In genomic region chr2:218313356-218313755, GRCh38 we compare ENCODE assay signal across 22 cellular contexts. TPM values are rescaled to one million over a fixed set of nuclear protein-coding genes. Genes with fewer than 3 reads are reported as not detected.
"Had no signal": no experiment of that assay in that cellular context is flagged by ENCODE, and none has a peak within 500 bp of the region (broad histone marks: within the 10 kb centered on the region; RNA-seq: fewer than 3 reads in every experiment).

No MANE protein-coding gene starts in this region.

- H3K4me3 ChIP-seq: gastrocnemius medialis, lung, ovary, tibial artery, uterus had no signal

- H3K36me3 ChIP-seq: gastrocnemius medialis, ovary, tibial artery, uterus had no signal

- H3K27me3 Mint-ChIP-seq: activated CD4-positive, alpha-beta T cell treated with anti-CD3 and anti-CD28 coated beads, Interleukin-2, amount 10 ng/mL, durations not matched to agents 7 days and 5 days had no signal

- H3K4me1 ChIP-seq: gastrocnemius medialis, tibial artery, uterus had no signal

- H3K27me3 ChIP-seq: gastrocnemius medialis, ovary, tibial artery, uterus had no signal

- H3K9me3 Mint-ChIP-seq: activated CD4-positive, alpha-beta T cell treated with anti-CD3 and anti-CD28 coated beads, Interleukin-2, amount 10 ng/mL, durations not matched to agents 7 days and 5 days; T-helper 1 cell treated with Interleukin-12 subunit alpha and Interleukin-12 subunit beta and Interleukin-4 antibody, amounts not matched to agents 30 μg/mL and 1 μg/mL, for 36 hours had no signal

- ATAC-seq: activated CD4-positive, CD25-positive, alpha-beta regulatory T cell treated with anti-CD3 and anti-CD28 coated beads, Interleukin-2, amount 50 U/mL, for 24 hours; esophagus mucosa; gastrocnemius medialis had no signal

- H3K27ac Mint-ChIP-seq: activated CD4-positive, alpha-beta T cell treated with anti-CD3 and anti-CD28 coated beads, Interleukin-2, amount 10 ng/mL, durations not matched to agents 7 days and 5 days; T-helper 1 cell treated with Interleukin-12 subunit alpha and Interleukin-12 subunit beta and Interleukin-4 antibody, amounts not matched to agents 30 μg/mL and 1 μg/mL, for 36 hours had no signal

- H3K27ac ChIP-seq: gastrocnemius medialis, ovary, tibial artery, uterus had no signal

- H3K4me3 Mint-ChIP-seq: activated CD4-positive, alpha-beta T cell treated with anti-CD3 and anti-CD28 coated beads, Interleukin-2, amount 10 ng/mL, durations not matched to agents 7 days and 5 days; T-helper 1 cell treated with Interleukin-12 subunit alpha and Interleukin-12 subunit beta and Interleukin-4 antibody, amounts not matched to agents 30 μg/mL and 1 μg/mL, for 36 hours had no signal

- H3K9me3 ChIP-seq: gastrocnemius medialis, ovary, tibial artery, uterus had no signal

- DNase-seq: activated CD4-positive, alpha-beta T cell treated with anti-CD3 and anti-CD28 coated beads, Interleukin-2, amount 10 ng/mL, durations not matched to agents 7 days and 5 days; activated CD8-positive, alpha-beta memory T cell treated with anti-CD3 and anti-CD28 coated beads, Interleukin-2, amount 50 U/mL, for 48 hours; activated effector memory CD4-positive, alpha-beta T cell treated with Interleukin-2 at 50 U/mL for 16 hours; activated naive CD4-positive, alpha-beta T cell treated with anti-CD3 and anti-CD28 coated beads, Interleukin-2, amount 50 U/mL, for 16 hours; activated T-cell treated with anti-CD3 and anti-CD28 coated beads, Interleukin-2, amount 50 U/mL, for 48 hours; aorta; cortex of kidney; effector CD8-positive, alpha-beta T cell; gastrocnemius medialis; head of caudate nucleus; ovary; stimulated activated CD8-positive, alpha-beta memory T cell treated with anti-CD3 and anti-CD28 coated beads, Interleukin-4, amount 100 ng/mL, for 48 hours; stimulated activated naive CD4-positive, alpha-beta T cell; substantia nigra; tibial artery; uterus had no signal

RNA-seq across cellular contexts. Expression of gene TMBIM1, which starts 21.1 kb away (rescaled TPM):
- polyA plus RNA-seq: neural cell had no signal

RNA-seq across cellular contexts. Expression of gene CATIP, which starts 43.3 kb away (rescaled TPM):
- total RNA-seq: activated CD4-positive, alpha-beta T cell treated with anti-CD3 and anti-CD28 coated beads, Interleukin-2, amount 10 ng/mL, durations not matched to agents 7 days and 5 days; aorta; esophagus mucosa; gastrocnemius medialis; kidney epithelial cell had no signal
- polyA plus RNA-seq: neural cell had no signal

RNA-seq across cellular contexts. Expression of gene GPBAR1, which starts 52.5 kb away (rescaled TPM):
- total RNA-seq: esophagus mucosa had no signal
- polyA plus RNA-seq: neural cell had no signal
